Comparison of ENCODE assay signal across 1 cellular context in genomic region chr17:74739227-74739831, GRCh38.
A peak's percentile ranks its signal among the peaks of the same experiment; 100 is the strongest.
TF ChIP-seq lines count a peak whose summit lies in the region.

No MANE protein-coding gene starts in this region.

TF ChIP-seq in HepG2, 621 proteins besides CTCF, POLR2A, EP300 and RAD21:
- TF ChIP-seq CEBPG (CRISPR knock-in tag; IDR thresholded peaks at IDR 0.05) (0 out of 2 replicates have a peak, but pooled peaks have one; percentile 21), HNF4G (IDR thresholded peaks at IDR 0.05; ENCODE audit: borderline replicate concordance, low read depth, low read length) (no peak), HNF4G (CRISPR knock-in tag; IDR thresholded peaks at IDR 0.05; ENCODE audit: borderline replicate concordance, low read depth) (no peak), ZNF460 (CRISPR knock-in tag; IDR thresholded peaks at IDR 0.05; ENCODE audit: borderline replicate concordance) (peak; percentile 53; the same call in 1 of the 2 replicates), CEBPB (IDR thresholded peaks at IDR 0.05; ENCODE audit: borderline replicate concordance, low read depth, low read length) (peak; percentile 24; the same call in 1 of the 2 replicates), KLF16 (CRISPR knock-in tag; IDR thresholded peaks at IDR 0.05) (no peak)
